Comparison of ENCODE assay signal across 19 cellular contexts in genomic region chr11:115736146-115736545, GRCh38.
A peak's percentile ranks its signal among the peaks of the same experiment; 100 is the strongest.
DNase-seq lines count a peak whose midpoint lies in the region; ATAC-seq and TF ChIP-seq lines count a peak whose summit lies in the region.
"Had no signal": no experiment of that assay in that cellular context is flagged by ENCODE, and none has a peak within 500 bp of the region (broad histone marks: within the 10 kb centered on the region; RNA-seq: fewer than 3 reads in every experiment).

No MANE protein-coding gene starts in this region.

- H3K9me3 Mint-ChIP-seq in endodermal cell: no peaks in the 10 kb centered on the region
- peaks cover 0 to under 1% of the 10 kb centered on the region in 2 donors for H3K9me3 Mint-ChIP-seq in stimulated activated naive B cell treated with anti-CD40 and anti-IgM and Interleukin-4, amounts not matched to agents 10 μg/mL and 1 μg/mL and 100 μg/mL, for 72 hours

- WGBS in endodermal cell (ENCODE audit: insufficient coverage in 1 of 2, insufficient read length in 1 of 2), 2 experiments: 95 to 100% methylated on average over 1 to 3 of the region's 3 CpGs

- H3K27ac Mint-ChIP-seq in endodermal cell: no peak overlapping the region
- H3K27ac Mint-ChIP-seq in stimulated activated naive B cell treated with anti-CD40 and anti-IgM and Interleukin-4, amounts not matched to agents 10 μg/mL and 1 μg/mL and 100 μg/mL, for 72 hours: no peak overlapping the region
- H3K27ac Mint-ChIP-seq: B cell had no signal

- no peaks in the 10 kb centered on the region for H3K36me3 Mint-ChIP-seq in endodermal cell (ENCODE audit: low read depth)
- no peaks in the 10 kb centered on the region for H3K36me3 Mint-ChIP-seq in stimulated activated naive B cell treated with anti-CD40 and anti-IgM and Interleukin-4, amounts not matched to agents 10 μg/mL and 1 μg/mL and 100 μg/mL, for 72 hours

- H3K9me3 ChIP-seq in OCI-LY3 (ENCODE audit: insufficient read depth, low read length) (no peaks in the 10 kb centered on the region), endodermal cell (ENCODE audit: control insufficient read depth, low read length) (no peaks in the 10 kb centered on the region)
- H3K9me3 ChIP-seq: SK-N-SH had no signal

- H3K4me2 ChIP-seq in OCI-LY3 (ENCODE audit: low read length): no peak overlapping the region
- H3K4me2 ChIP-seq: PC-9, SK-N-SH had no signal

- ATAC-seq in stimulated activated naive B cell treated with anti-CD40 and anti-IgM and Interleukin-4, amounts not matched to agents 10 μg/mL and 1 μg/mL and 100 μg/mL, for 72 hours (replicated peaks): no peak

- no peak overlapping the region; the same call in 1 of the 2 replicates for H2AFZ ChIP-seq in OCI-LY3 (ENCODE audit: low read depth, low read length)
- H2AFZ ChIP-seq: PC-9 had no signal

- no peaks in the 10 kb centered on the region for H3K79me2 ChIP-seq in OCI-LY3 (ENCODE audit: low read length)

- no peak overlapping the region for H3K9ac ChIP-seq in OCI-LY3 (ENCODE audit: low read length)
- H3K9ac ChIP-seq in endodermal cell (ENCODE audit: extremely low read depth, low read length, poor library complexity, severe bottlenecking): no peak overlapping the region
- H3K9ac ChIP-seq: SK-N-SH had no signal

- peaks cover 7% of the 10 kb centered on the region for H3K4me1 Mint-ChIP-seq in endodermal cell
- H3K4me1 Mint-ChIP-seq in stimulated activated naive B cell treated with anti-CD40 and anti-IgM and Interleukin-4, amounts not matched to agents 10 μg/mL and 1 μg/mL and 100 μg/mL, for 72 hours: no peaks in the 10 kb centered on the region
- H3K4me1 Mint-ChIP-seq: B cell had no signal

- DNase-seq in DMS53 (lab: John Stamatoyannopoulos, UW) (peak; percentile 25), DMS53 treated with DMSO at 0.1 percent for 48 hours (lab: John Stamatoyannopoulos, UW; ENCODE audit: unreplicated experiment) (no peak), endodermal cell (no peak), renal cortical epithelial cell (ENCODE audit: low read depth) (peak; percentile 54), CD1c-positive myeloid dendritic cell (ENCODE audit: extremely low spot score) (no peak), NCI-H2227 (lab: John Stamatoyannopoulos, UW; ENCODE audit: unreplicated experiment) (no peak)
- no peak for DNase-seq in stimulated activated naive B cell treated with anti-CD40 and anti-IgM and Interleukin-4, amounts not matched to agents 10 μg/mL and 1 μg/mL and 100 μg/mL, for 72 hours
- DNase-seq: EL, H7, IMR-90, Kasumi-1, NCI-H1105 treated with DMSO at 0.1 percent for 48 hours, NCI-H187, NCI-H446, PC-9, SK-N-SH had no signal

- peaks cover 7% of the 10 kb centered on the region for H3K27me3 Mint-ChIP-seq in endodermal cell (ENCODE audit: insufficient read depth)
- no peaks in the 10 kb centered on the region for H3K27me3 Mint-ChIP-seq in stimulated activated naive B cell treated with anti-CD40 and anti-IgM and Interleukin-4, amounts not matched to agents 10 μg/mL and 1 μg/mL and 100 μg/mL, for 72 hours

- no peaks in the 10 kb centered on the region for H3K36me3 ChIP-seq in OCI-LY3 (replicated peaks; ENCODE audit: low read depth, low read length)
- H3K36me3 ChIP-seq in endodermal cell (ENCODE audit: control insufficient read depth, insufficient read depth, low read length): no peaks in the 10 kb centered on the region

- TF ChIP-seq CTCF in OCI-LY3 (IDR thresholded peaks at IDR 0.05; ENCODE audit: low read depth, low read length) (peak; percentile 42), endodermal cell (conservative IDR thresholded peaks at IDR 0.05) (peak; percentile 24)

- H3K4me3 ChIP-seq in OCI-LY3 (ENCODE audit: low read length) (no peak overlapping the region), endodermal cell (ENCODE audit: low read length) (no peak overlapping the region)
- H3K4me3 ChIP-seq: PC-9 had no signal

- no peak overlapping the region for H3K4me3 Mint-ChIP-seq in endodermal cell
- no peak overlapping the region for H3K4me3 Mint-ChIP-seq in stimulated activated naive B cell treated with anti-CD40 and anti-IgM and Interleukin-4, amounts not matched to agents 10 μg/mL and 1 μg/mL and 100 μg/mL, for 72 hours
- H3K4me3 Mint-ChIP-seq: B cell had no signal

- H3K4me1 ChIP-seq in OCI-LY3 (ENCODE audit: low read length): peaks cover 5% of the 10 kb centered on the region; the same call in 1 of the 2 replicates
- peaks cover 3% of the 10 kb centered on the region for H3K4me1 ChIP-seq in endodermal cell (ENCODE audit: control insufficient read depth, insufficient read depth, low read length)

- H3K27ac ChIP-seq in OCI-LY3 (ENCODE audit: low read length) (no peak overlapping the region), endodermal cell (ENCODE audit: low read depth, low read length) (no peak overlapping the region)
- H3K27ac ChIP-seq: 22Rv1, PC-9 had no signal

- H4K20me1 ChIP-seq in OCI-LY3 (ENCODE audit: insufficient read depth, low read length): no peaks in the 10 kb centered on the region

- no peaks in the 10 kb centered on the region for H3K27me3 ChIP-seq in OCI-LY3 (ENCODE audit: low read depth, low read length)
- no peaks in the 10 kb centered on the region for H3K27me3 ChIP-seq in endodermal cell (ENCODE audit: control insufficient read depth, insufficient read depth, low read length, poor library complexity, severe bottlenecking)

Comparison
In these comparisons a context has a peak if more than half of its experiments do, and no peak if none do; other contexts are left out.
1. DNase-seq: peak in DMS53 (single experiment) and renal cortical epithelial cell (single experiment); none in DMS53 treated with DMSO at 0.1 percent for 48 hours (single experiment), endodermal cell (single experiment), CD1c-positive myeloid dendritic cell (single experiment), stimulated activated naive B cell treated with anti-CD40 and anti-IgM and Interleukin-4, amounts not matched to agents 10 μg/mL and 1 μg/mL and 100 μg/mL, for 72 hours (single experiment) and NCI-H2227 (single experiment).